12 cellular contexts compared by ENCODE assay signal in the genomic region with DNA sequence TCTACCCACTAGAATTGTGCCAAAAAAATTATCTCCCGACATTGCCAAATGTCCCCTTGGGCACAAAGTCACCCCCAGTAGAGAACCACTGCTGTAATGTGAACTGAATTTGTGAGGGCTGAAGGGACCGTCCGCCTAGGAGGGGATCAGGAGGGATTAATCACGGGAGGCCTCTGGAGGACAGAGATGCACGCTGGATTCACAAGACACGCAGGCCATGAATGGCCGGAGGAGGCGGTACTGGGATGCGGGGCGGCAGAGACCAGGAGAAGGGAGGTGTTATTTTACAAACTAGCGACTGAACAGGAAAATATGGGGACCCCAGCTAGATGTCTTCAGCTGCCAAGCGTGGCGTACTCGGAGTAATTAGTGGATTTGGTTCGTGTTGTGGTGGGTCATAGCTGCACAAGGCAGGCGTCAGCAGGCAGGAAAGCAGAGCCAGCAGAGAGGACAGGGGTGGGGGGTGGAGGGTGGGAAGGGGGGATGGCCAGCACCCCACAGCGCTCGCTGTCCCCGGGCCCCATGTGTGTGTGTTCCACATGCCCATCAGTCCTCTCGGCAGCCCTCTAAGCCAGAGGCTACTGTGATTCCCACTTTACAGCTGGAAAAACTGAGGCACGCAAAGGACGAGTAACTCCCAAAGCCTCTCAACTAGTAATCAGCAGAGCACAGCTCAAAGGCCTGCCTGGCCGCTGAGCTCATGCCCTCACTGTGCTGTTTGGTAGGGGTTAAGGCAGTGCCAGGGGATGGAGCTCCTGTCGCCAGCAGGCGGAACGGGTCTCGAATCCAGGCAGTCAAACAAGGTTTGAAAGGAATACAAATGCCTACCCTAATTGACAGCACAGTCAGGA.
DNase-seq lines count a peak whose midpoint lies in the region; ATAC-seq and TF ChIP-seq lines count a peak whose summit lies in the region.
"Had no signal": no experiment of that assay in that cellular context is flagged by ENCODE, and none has a peak within 500 bp of the region (broad histone marks: within the 10 kb centered on the region; RNA-seq: fewer than 3 reads in every experiment).

No MANE protein-coding gene starts in this region.

- in situ Hi-C loops in gastrocnemius medialis (cut with MboI; ENCODE audit: low sequenced_read_pairs in 4 of 4) = no loop called here

- H3K79me2 ChIP-seq in MM.1S (ENCODE audit: low read length) = no peaks in the 10 kb centered on the region; the same call in 1 of the 2 replicates

- DNase-seq in MM.1S (peak; percentile 23), colonic mucosa (peak; percentile 12), gastrocnemius medialis (no peak), GM03348 (ENCODE audit: low spot score) (no peak)
- DNase-seq: caudate nucleus, GM23248, kidney, SIG-M5 had no signal

- no peak for TF ChIP-seq POLR2A in gastrocnemius medialis (IDR thresholded peaks at IDR 0.05)

- peaks cover 0 to 9% (median 0%) of the 10 kb centered on the region in 11 experiments; a peak in 5 of 22 replicates for H3K36me3 ChIP-seq in BLaER1 treated with 17β-estradiol and CSF1 and Interleukin-3, amounts not matched to agents 10 nM and 100 nM
- H3K36me3 ChIP-seq in MM.1S (replicated peaks; ENCODE audit: insufficient read depth, low read length) = no peaks in the 10 kb centered on the region
- no peaks in the 10 kb centered on the region for H3K36me3 ChIP-seq in colonic mucosa
- H3K36me3 ChIP-seq in mucosa of stomach (ENCODE audit: control insufficient read depth, insufficient read depth, low read length) = no peaks in the 10 kb centered on the region
- no peaks in the 10 kb centered on the region for H3K36me3 ChIP-seq in gastrocnemius medialis

- H3K27ac ChIP-seq in BLaER1 treated with 17β-estradiol and CSF1 and Interleukin-3, amounts not matched to agents 10 nM and 100 nM = peak overlapping the region in 10 of 11 experiments; percentile 0 to 66 (median 50); a peak in 14 of 22 replicates
- H3K27ac ChIP-seq in MM.1S (ENCODE audit: low read length) (peak overlapping the region; percentile 99), colonic mucosa (no peak overlapping the region), gastrocnemius medialis (no peak overlapping the region)
- H3K27ac ChIP-seq: GM23248 had no signal

- TF ChIP-seq CTCF in MM.1S (IDR thresholded peaks at IDR 0.05; ENCODE audit: low read length) (no peak), colonic mucosa (IDR thresholded peaks at IDR 0.05) (no peak), gastrocnemius medialis (IDR thresholded peaks at IDR 0.05 in 4 of 5, conservative IDR thresholded peaks at IDR 0.05 in 1 of 5) (no peak)

- peaks cover 18 to 46% (median 32%) of the 10 kb centered on the region in 10 experiments for H3K4me1 ChIP-seq in BLaER1 treated with 17β-estradiol and CSF1 and Interleukin-3, amounts not matched to agents 10 nM and 100 nM
- H3K4me1 ChIP-seq in MM.1S (ENCODE audit: low read length) = peaks cover 55% of the 10 kb centered on the region
- no peaks in the 10 kb centered on the region for H3K4me1 ChIP-seq in colonic mucosa
- H3K4me1 ChIP-seq in mucosa of stomach (ENCODE audit: control insufficient read depth, insufficient read depth, low read length) = peaks cover 19% of the 10 kb centered on the region
- peaks cover 9 to 21% of the 10 kb centered on the region in 2 donors for H3K4me1 ChIP-seq in gastrocnemius medialis

- peaks cover 35% of the 10 kb centered on the region for H3F3A ChIP-seq in MM.1S (ENCODE audit: insufficient read depth, low read length)

- H3K9me3 ChIP-seq in BLaER1 treated with 17β-estradiol and CSF1 and Interleukin-3, amounts not matched to agents 10 nM and 100 nM (replicated peaks in 1 of 11) = no peaks in the 10 kb centered on the region
- H3K9me3 ChIP-seq in MM.1S (replicated peaks; ENCODE audit: insufficient read depth, low read length) (no peaks in the 10 kb centered on the region), colonic mucosa (no peaks in the 10 kb centered on the region), mucosa of stomach (ENCODE audit: control insufficient read depth, low read length) (no peaks in the 10 kb centered on the region), gastrocnemius medialis (no peaks in the 10 kb centered on the region)

- H3K9ac ChIP-seq in BLaER1 treated with 17β-estradiol and CSF1 and Interleukin-3, amounts not matched to agents 10 nM and 100 nM = peak overlapping the region in 4 of 11 experiments; percentile 22 to 50 (median 29); a peak in 5 of 22 replicates
- H3K9ac ChIP-seq in MM.1S (ENCODE audit: low read length) (peak overlapping the region; percentile 79), colonic mucosa (ENCODE audit: low read depth in 2 of 2, low read length in 2 of 2) (no peak overlapping the region), mucosa of stomach (ENCODE audit: low read length) (peak overlapping the region; percentile 11)
- H3K9ac ChIP-seq: GM23248 had no signal

- no peaks in the 10 kb centered on the region for H3K9me2 ChIP-seq in MM.1S (replicated peaks; ENCODE audit: insufficient read depth, low read length)

- H4K20me1 ChIP-seq in BLaER1 treated with 17β-estradiol and CSF1 and Interleukin-3, amounts not matched to agents 10 nM and 100 nM = no peaks in the 10 kb centered on the region
- H4K20me1 ChIP-seq in MM.1S (ENCODE audit: insufficient read depth, low read length) = no peaks in the 10 kb centered on the region

- H2AFZ ChIP-seq in MM.1S (ENCODE audit: low read length) = peak overlapping the region; percentile 27; the same call in 1 of the 2 replicates
- H2AFZ ChIP-seq: GM23248 had no signal

- intact Hi-C loops in colonic mucosa (cut with DNase I) = no loop called here
- intact Hi-C loops in gastrocnemius medialis (cut with DNase I; ENCODE audit: low total_unique reads) = no loop called here

- no peak overlapping the region for H3K4me3 ChIP-seq in BLaER1 treated with 17β-estradiol and CSF1 and Interleukin-3, amounts not matched to agents 10 nM and 100 nM
- H3K4me3 ChIP-seq in MM.1S (ENCODE audit: low read length) (no peak overlapping the region), colonic mucosa (no peak overlapping the region), mucosa of stomach (ENCODE audit: low read length) (no peak overlapping the region), gastrocnemius medialis (no peak overlapping the region)
- H3K4me3 ChIP-seq: GM23248 had no signal

- peak overlapping the region; percentile 61 to 85 (median 76); a peak in 20 of 22 replicates for H3K4me2 ChIP-seq in BLaER1 treated with 17β-estradiol and CSF1 and Interleukin-3, amounts not matched to agents 10 nM and 100 nM
- peak overlapping the region; percentile 69 for H3K4me2 ChIP-seq in MM.1S (ENCODE audit: low read depth, low read length)

- ATAC-seq in HG03025 (IDR thresholded peaks at IDR 0.05; ENCODE audit: low FRiP score, unreplicated experiment) (no peak), gastrocnemius medialis (no peak), GM18517 (IDR thresholded peaks at IDR 0.05; ENCODE audit: unreplicated experiment) (no peak)

- no peaks in the 10 kb centered on the region for H3K27me3 ChIP-seq in BLaER1 treated with 17β-estradiol and CSF1 and Interleukin-3, amounts not matched to agents 10 nM and 100 nM
- H3K27me3 ChIP-seq in MM.1S (replicated peaks; ENCODE audit: insufficient read depth, low read length) = no peaks in the 10 kb centered on the region
- no peaks in the 10 kb centered on the region for H3K27me3 ChIP-seq in colonic mucosa
- H3K27me3 ChIP-seq in mucosa of stomach (ENCODE audit: control insufficient read depth, insufficient read depth, low read length) = no peaks in the 10 kb centered on the region
- no peaks in the 10 kb centered on the region for H3K27me3 ChIP-seq in gastrocnemius medialis

Comparison
In these comparisons a context has a peak if more than half of its experiments do, and no peak if none do; other contexts are left out.
1. H3K27ac ChIP-seq: peak in BLaER1 treated with 17β-estradiol and CSF1 and Interleukin-3, amounts not matched to agents 10 nM and 100 nM (10 of 11) and MM.1S (single experiment); none in colonic mucosa (single experiment) and gastrocnemius medialis (0 of 4).
2. H3K9ac ChIP-seq: peak in MM.1S (single experiment) and mucosa of stomach (single experiment); none in colonic mucosa (0 of 2).
3. DNase-seq: peak in MM.1S (single experiment) and colonic mucosa (single experiment); none in gastrocnemius medialis (0 of 2) and GM03348 (single experiment).